1 cellular context compared by ENCODE assay signal in the genomic region with DNA sequence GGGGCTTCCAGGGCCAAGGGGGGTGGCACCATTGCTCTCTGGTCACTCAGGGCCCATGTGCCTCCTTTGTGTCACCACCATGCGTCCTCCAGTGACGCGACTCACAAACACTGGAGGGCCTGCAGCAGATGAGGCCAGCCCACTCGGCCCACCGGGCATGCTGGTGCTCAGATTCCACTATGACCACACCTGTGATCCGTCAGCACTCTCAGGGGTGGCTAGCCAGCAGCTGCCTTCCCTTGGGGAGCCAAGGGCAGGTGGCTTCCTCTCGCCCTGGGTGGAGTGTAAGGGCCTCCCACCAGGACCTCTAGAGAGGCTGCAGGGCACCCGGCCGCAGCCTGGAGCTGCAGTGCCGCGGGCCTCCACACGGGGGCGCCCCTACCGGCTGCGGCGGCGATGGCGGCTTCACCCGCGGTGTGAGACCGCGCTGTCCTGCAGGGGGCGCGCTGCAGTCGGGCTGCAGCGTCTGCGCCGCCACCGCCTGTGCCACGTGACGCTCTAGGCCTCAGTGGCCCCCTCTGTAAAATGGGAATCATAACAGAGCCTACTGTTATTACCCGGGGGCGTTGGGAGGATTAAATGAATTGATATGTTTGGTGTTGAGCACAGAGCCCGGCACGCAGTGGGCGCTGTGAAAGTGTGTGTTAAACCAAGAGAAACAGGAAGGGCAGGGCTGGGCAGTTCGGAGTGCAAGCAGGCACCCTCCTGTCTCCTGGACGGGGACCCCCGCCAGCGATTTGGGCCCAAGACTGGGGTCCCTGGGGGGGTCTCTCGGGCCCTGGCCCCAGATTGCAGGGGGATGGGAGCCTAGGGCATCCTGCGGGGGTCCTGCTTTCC.
TF ChIP-seq lines count a peak whose summit lies in the region.

No MANE protein-coding gene starts in this region.

TF ChIP-seq in K562, 482 proteins besides CTCF, POLR2A, EP300 and RAD21 (continued from another document and continues in another):
- TF ChIP-seq BMI1 (IDR thresholded peaks at IDR 0.05; ENCODE audit: low read length) (peak; percentile 10; the same call in 1 of the 2 replicates), KLF13 (tag; IDR thresholded peaks at IDR 0.05; ENCODE audit: borderline replicate concordance, low read depth) (peak; percentile 79; the same call in 1 of the 2 replicates), ZNF584 (CRISPR knock-in tag; IDR thresholded peaks at IDR 0.05; ENCODE audit: low read depth) (no peak), SMARCC2 (IDR thresholded peaks at IDR 0.05; ENCODE audit: low read depth) (no peak; the same call in 1 of the 2 replicates), ADNP (tag; IDR thresholded peaks at IDR 0.05) (peak; percentile 99), ZNF239 (CRISPR knock-in tag; IDR thresholded peaks at IDR 0.05) (peak; percentile 48), MCM7 (IDR thresholded peaks at IDR 0.05) (no peak), TOE1 (IDR thresholded peaks at IDR 0.05; ENCODE audit: borderline replicate concordance) (peak; percentile 90; the same call in 1 of the 2 replicates), TOE1 (CRISPR knock-in tag; IDR thresholded peaks at IDR 0.05; ENCODE audit: borderline replicate concordance, low read depth) (peak; percentile 44), SMC3 (conservative IDR thresholded peaks at IDR 0.05; ENCODE audit: insufficient read depth, low read depth, low read length) (peak; percentile 99), KDM4B (IDR thresholded peaks at IDR 0.05; ENCODE audit: borderline replicate concordance in 2 of 2, low read depth in 1 of 2) (peak in 1 of 2 experiments; percentile 82; a peak in 1 of 4 replicates), ZNF232 (CRISPR knock-in tag; IDR thresholded peaks at IDR 0.05) (0 out of 2 replicates have a peak, but pooled peaks have one; percentile 37), CBX5 (IDR thresholded peaks at IDR 0.05; ENCODE audit: borderline replicate concordance, low read depth) (peak; percentile 10; the same call in 1 of the 2 replicates), MAFG (tag; conservative IDR thresholded peaks at IDR 0.05) (no peak), XRCC5 (IDR thresholded peaks at IDR 0.05; ENCODE audit: low read depth, low read length) (peak; percentile 97), HDAC8 (tag; IDR thresholded peaks at IDR 0.05) (no peak), XRCC3 (IDR thresholded peaks at IDR 0.05) (no peak), NONO (IDR thresholded peaks at IDR 0.05; ENCODE audit: low read depth in 2 of 2, low read length in 1 of 2) (peak in 1 of 2 experiments; percentile 95; a peak in 2 of 4 replicates), PCBP1 (IDR thresholded peaks at IDR 0.05; ENCODE audit: low read depth, low read length, poor library complexity, severe bottlenecking) (peak; percentile 81), BDP1 (IDR thresholded peaks at IDR 0.05; ENCODE audit: insufficient read depth, insufficient read length) (no peak), TCF7 (IDR thresholded peaks at IDR 0.05; ENCODE audit: borderline replicate concordance) (peak; percentile 85; the same call in 1 of the 2 replicates), DACH1 (IDR thresholded peaks at IDR 0.05; ENCODE audit: partially characterized antibody) (peak; percentile 80), SRSF7 (optimal IDR thresholded peaks at IDR 0.05; ENCODE audit: low read depth, low read length) (no peak), SAFB2 (IDR thresholded peaks at IDR 0.05; ENCODE audit: borderline replicate concordance, low read depth, low read length, severe bottlenecking) (no peak), ZNF75A (CRISPR knock-in tag; IDR thresholded peaks at IDR 0.05) (no peak), ZNF23 (CRISPR knock-in tag; IDR thresholded peaks at IDR 0.05) (no peak), ZBED1 (IDR thresholded peaks at IDR 0.05) (0 out of 2 replicates have a peak, but pooled peaks have one; percentile 78), HMG20A (CRISPR knock-in tag; conservative IDR thresholded peaks at IDR 0.05) (no peak), YBX1 (IDR thresholded peaks at IDR 0.05) (no peak), ZNF586 (CRISPR knock-in tag; conservative IDR thresholded peaks at IDR 0.05) (no peak), NEUROD1 (IDR thresholded peaks at IDR 0.05; ENCODE audit: borderline replicate concordance, low read depth, low read length, partially characterized antibody) (peak; percentile 39), BRD9 (IDR thresholded peaks at IDR 0.05; ENCODE audit: low read depth, partially characterized antibody) (peak; percentile 46), ZEB2 (IDR thresholded peaks at IDR 0.05) (0 out of 2 replicates have a peak, but pooled peaks have one; percentile 13), ZNF644 (tag; IDR thresholded peaks at IDR 0.05; ENCODE audit: low read depth) (no peak)
- TF ChIP-seq, protein P1, sequence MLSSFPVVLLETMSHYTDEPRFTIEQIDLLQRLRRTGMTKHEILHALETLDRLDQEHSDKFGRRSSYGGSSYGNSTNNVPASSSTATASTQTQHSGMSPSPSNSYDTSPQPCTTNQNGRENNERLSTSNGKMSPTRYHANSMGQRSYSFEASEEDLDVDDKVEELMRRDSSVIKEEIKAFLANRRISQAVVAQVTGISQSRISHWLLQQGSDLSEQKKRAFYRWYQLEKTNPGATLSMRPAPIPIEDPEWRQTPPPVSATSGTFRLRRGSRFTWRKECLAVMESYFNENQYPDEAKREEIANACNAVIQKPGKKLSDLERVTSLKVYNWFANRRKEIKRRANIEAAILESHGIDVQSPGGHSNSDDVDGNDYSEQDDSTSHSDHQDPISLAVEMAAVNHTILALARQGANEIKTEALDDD (IDR thresholded peaks at IDR 0.05): no peak
- TF ChIP-seq, protein P2, sequence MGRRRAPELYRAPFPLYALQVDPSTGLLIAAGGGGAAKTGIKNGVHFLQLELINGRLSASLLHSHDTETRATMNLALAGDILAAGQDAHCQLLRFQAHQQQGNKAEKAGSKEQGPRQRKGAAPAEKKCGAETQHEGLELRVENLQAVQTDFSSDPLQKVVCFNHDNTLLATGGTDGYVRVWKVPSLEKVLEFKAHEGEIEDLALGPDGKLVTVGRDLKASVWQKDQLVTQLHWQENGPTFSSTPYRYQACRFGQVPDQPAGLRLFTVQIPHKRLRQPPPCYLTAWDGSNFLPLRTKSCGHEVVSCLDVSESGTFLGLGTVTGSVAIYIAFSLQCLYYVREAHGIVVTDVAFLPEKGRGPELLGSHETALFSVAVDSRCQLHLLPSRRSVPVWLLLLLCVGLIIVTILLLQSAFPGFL (CRISPR knock-in tag; IDR thresholded peaks at IDR 0.05): peak; percentile 84; the same call in 1 of the 2 replicates
- TF ChIP-seq, protein P3, sequence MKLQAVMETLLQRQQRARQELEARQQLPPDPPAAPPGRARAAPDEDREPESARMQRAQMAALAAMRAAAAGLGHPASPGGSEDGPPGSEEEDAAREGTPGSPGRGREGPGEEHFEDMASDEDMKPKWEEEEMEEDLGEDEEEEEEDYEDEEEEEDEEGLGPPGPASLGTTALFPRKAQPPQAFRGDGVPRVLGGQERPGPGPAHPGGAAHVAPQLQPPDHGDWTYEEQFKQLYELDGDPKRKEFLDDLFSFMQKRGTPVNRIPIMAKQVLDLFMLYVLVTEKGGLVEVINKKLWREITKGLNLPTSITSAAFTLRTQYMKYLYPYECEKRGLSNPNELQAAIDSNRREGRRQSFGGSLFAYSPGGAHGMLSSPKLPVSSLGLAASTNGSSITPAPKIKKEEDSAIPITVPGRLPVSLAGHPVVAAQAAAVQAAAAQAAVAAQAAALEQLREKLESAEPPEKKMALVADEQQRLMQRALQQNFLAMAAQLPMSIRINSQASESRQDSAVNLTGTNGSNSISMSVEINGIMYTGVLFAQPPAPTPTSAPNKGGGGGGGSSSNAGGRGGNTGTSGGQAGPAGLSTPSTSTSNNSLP (IDR thresholded peaks at IDR 0.05; ENCODE audit: borderline replicate concordance, low read depth, low read length): peak; percentile 43; the same call in 1 of the 2 replicates
- TF ChIP-seq, protein P4, sequence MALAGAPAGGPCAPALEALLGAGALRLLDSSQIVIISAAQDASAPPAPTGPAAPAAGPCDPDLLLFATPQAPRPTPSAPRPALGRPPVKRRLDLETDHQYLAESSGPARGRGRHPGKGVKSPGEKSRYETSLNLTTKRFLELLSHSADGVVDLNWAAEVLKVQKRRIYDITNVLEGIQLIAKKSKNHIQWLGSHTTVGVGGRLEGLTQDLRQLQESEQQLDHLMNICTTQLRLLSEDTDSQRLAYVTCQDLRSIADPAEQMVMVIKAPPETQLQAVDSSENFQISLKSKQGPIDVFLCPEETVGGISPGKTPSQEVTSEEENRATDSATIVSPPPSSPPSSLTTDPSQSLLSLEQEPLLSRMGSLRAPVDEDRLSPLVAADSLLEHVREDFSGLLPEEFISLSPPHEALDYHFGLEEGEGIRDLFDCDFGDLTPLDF (CRISPR knock-in tag; IDR thresholded peaks at IDR 0.05): peak; percentile 89
- TF ChIP-seq, protein P5, sequence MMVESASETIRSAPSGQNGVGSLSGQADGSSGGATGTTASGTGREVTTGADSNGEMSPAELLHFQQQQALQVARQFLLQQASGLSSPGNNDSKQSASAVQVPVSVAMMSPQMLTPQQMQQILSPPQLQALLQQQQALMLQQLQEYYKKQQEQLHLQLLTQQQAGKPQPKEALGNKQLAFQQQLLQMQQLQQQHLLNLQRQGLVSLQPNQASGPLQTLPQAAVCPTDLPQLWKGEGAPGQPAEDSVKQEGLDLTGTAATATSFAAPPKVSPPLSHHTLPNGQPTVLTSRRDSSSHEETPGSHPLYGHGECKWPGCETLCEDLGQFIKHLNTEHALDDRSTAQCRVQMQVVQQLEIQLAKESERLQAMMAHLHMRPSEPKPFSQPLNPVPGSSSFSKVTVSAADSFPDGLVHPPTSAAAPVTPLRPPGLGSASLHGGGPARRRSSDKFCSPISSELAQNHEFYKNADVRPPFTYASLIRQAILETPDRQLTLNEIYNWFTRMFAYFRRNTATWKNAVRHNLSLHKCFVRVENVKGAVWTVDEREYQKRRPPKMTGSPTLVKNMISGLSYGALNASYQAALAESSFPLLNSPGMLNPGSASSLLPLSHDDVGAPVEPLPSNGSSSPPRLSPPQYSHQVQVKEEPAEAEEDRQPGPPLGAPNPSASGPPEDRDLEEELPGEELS (CRISPR knock-in tag; IDR thresholded peaks at IDR 0.05; ENCODE audit: borderline replicate concordance): peak; percentile 57; the same call in 1 of the 2 replicates
- TF ChIP-seq, protein P6, sequence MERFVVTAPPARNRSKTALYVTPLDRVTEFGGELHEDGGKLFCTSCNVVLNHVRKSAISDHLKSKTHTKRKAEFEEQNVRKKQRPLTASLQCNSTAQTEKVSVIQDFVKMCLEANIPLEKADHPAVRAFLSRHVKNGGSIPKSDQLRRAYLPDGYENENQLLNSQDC (CRISPR knock-in tag; IDR thresholded peaks at IDR 0.05): peak; percentile 90; the same call in 1 of the 2 replicates
- TF ChIP-seq, protein P7, sequence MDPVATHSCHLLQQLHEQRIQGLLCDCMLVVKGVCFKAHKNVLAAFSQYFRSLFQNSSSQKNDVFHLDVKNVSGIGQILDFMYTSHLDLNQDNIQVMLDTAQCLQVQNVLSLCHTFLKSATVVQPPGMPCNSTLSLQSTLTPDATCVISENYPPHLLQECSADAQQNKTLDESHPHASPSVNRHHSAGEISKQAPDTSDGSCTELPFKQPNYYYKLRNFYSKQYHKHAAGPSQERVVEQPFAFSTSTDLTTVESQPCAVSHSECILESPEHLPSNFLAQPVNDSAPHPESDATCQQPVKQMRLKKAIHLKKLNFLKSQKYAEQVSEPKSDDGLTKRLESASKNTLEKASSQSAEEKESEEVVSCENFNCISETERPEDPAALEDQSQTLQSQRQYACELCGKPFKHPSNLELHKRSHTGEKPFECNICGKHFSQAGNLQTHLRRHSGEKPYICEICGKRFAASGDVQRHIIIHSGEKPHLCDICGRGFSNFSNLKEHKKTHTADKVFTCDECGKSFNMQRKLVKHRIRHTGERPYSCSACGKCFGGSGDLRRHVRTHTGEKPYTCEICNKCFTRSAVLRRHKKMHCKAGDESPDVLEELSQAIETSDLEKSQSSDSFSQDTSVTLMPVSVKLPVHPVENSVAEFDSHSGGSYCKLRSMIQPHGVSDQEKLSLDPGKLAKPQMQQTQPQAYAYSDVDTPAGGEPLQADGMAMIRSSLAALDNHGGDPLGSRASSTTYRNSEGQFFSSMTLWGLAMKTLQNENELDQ (CRISPR knock-in tag; IDR thresholded peaks at IDR 0.05; ENCODE audit: borderline replicate concordance): no peak
- TF ChIP-seq, protein P8, sequence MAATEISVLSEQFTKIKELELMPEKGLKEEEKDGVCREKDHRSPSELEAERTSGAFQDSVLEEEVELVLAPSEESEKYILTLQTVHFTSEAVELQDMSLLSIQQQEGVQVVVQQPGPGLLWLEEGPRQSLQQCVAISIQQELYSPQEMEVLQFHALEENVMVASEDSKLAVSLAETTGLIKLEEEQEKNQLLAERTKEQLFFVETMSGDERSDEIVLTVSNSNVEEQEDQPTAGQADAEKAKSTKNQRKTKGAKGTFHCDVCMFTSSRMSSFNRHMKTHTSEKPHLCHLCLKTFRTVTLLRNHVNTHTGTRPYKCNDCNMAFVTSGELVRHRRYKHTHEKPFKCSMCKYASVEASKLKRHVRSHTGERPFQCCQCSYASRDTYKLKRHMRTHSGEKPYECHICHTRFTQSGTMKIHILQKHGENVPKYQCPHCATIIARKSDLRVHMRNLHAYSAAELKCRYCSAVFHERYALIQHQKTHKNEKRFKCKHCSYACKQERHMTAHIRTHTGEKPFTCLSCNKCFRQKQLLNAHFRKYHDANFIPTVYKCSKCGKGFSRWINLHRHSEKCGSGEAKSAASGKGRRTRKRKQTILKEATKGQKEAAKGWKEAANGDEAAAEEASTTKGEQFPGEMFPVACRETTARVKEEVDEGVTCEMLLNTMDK (IDR thresholded peaks at IDR 0.05; ENCODE audit: borderline replicate concordance, insufficient read depth, low read depth, low read length, poor library complexity, severe bottlenecking): peak; percentile 99
- TF ChIP-seq, protein P9, sequence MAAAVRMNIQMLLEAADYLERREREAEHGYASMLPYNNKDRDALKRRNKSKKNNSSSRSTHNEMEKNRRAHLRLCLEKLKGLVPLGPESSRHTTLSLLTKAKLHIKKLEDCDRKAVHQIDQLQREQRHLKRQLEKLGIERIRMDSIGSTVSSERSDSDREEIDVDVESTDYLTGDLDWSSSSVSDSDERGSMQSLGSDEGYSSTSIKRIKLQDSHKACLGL (CRISPR knock-in tag; IDR thresholded peaks at IDR 0.05; ENCODE audit: borderline replicate concordance, poor library complexity, severe bottlenecking): no peak
- TF ChIP-seq, protein P10, sequence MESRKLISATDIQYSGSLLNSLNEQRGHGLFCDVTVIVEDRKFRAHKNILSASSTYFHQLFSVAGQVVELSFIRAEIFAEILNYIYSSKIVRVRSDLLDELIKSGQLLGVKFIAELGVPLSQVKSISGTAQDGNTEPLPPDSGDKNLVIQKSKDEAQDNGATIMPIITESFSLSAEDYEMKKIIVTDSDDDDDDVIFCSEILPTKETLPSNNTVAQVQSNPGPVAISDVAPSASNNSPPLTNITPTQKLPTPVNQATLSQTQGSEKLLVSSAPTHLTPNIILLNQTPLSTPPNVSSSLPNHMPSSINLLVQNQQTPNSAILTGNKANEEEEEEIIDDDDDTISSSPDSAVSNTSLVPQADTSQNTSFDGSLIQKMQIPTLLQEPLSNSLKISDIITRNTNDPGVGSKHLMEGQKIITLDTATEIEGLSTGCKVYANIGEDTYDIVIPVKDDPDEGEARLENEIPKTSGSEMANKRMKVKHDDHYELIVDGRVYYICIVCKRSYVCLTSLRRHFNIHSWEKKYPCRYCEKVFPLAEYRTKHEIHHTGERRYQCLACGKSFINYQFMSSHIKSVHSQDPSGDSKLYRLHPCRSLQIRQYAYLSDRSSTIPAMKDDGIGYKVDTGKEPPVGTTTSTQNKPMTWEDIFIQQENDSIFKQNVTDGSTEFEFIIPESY (CRISPR knock-in tag; IDR thresholded peaks at IDR 0.05): peak; percentile 98
